23 cellular contexts compared by ENCODE assay signal in genomic region chr2:7452110-7452851, GRCh38.
DNase-seq lines count a peak whose midpoint lies in the region; ATAC-seq and TF ChIP-seq lines count a peak whose summit lies in the region.
"Had no signal": no experiment of that assay in that cellular context is flagged by ENCODE, and none has a peak within 500 bp of the region (broad histone marks: within the 10 kb centered on the region; RNA-seq: fewer than 3 reads in every experiment).

No MANE protein-coding gene starts in this region.

- peak overlapping the region; percentile 88 for H3K27ac Mint-ChIP-seq in activated naive CD4-positive, alpha-beta T cell treated with anti-CD3 and anti-CD28 coated beads for 36 hours
- H3K27ac Mint-ChIP-seq in activated CD8-positive, alpha-beta memory T cell treated with anti-CD3 and anti-CD28 coated beads, Interleukin-2, amount 10 ng/mL, durations not matched to agents 7 days and 5 days: peak overlapping the region; percentile 93
- peak overlapping the region; percentile 75 for H3K27ac Mint-ChIP-seq in endothelial cell (ENCODE audit: unreplicated experiment)
- H3K27ac Mint-ChIP-seq in stimulated activated naive CD8-positive, alpha-beta T cell treated with anti-CD3 and anti-CD28 coated beads, Interleukin-15, Interleukin-2, amounts not matched to agents 100 ng/mL and 50 ng/mL, for 24 hours: peak overlapping the region; percentile 98

- no peak overlapping the region for H3K4me3 Mint-ChIP-seq in activated naive CD4-positive, alpha-beta T cell treated with anti-CD3 and anti-CD28 coated beads for 36 hours
- peak overlapping the region; percentile 13 for H3K4me3 Mint-ChIP-seq in activated CD8-positive, alpha-beta memory T cell treated with anti-CD3 and anti-CD28 coated beads, Interleukin-2, amount 10 ng/mL, durations not matched to agents 7 days and 5 days
- no peak overlapping the region for H3K4me3 Mint-ChIP-seq in endothelial cell (ENCODE audit: unreplicated experiment)
- H3K4me3 Mint-ChIP-seq in stimulated activated naive CD8-positive, alpha-beta T cell treated with anti-CD3 and anti-CD28 coated beads, Interleukin-15, Interleukin-2, amounts not matched to agents 100 ng/mL and 50 ng/mL, for 24 hours: peak overlapping the region; percentile 48
- H3K4me3 Mint-ChIP-seq: naive B cell had no signal

- H3K4me3 ChIP-seq in left ventricle myocardium inferior: no peak overlapping the region
- H3K4me3 ChIP-seq: coronary artery, lung, psoas muscle, skin epidermis had no signal

- peak; percentile 31 for DNase-seq in activated naive CD4-positive, alpha-beta T cell treated with anti-CD3 and anti-CD28 coated beads for 36 hours
- DNase-seq in activated naive CD4-positive, alpha-beta T cell treated with Interleukin-2 at 50 U/mL for 16 hours: no peak
- peak; percentile 68 for DNase-seq in activated CD8-positive, alpha-beta memory T cell treated with anti-CD3 and anti-CD28 coated beads, Interleukin-2, amount 10 ng/mL, durations not matched to agents 7 days and 5 days
- DNase-seq in endothelial cell (ENCODE audit: low spot score): peak; percentile 34
- no peak for DNase-seq in left ventricle myocardium inferior
- DNase-seq: ACHN; brain microvascular endothelial cell; C1 segment of cervical spinal cord; DMS153; Kasumi-1; naive B cell; NCI-H1105; NCI-H2107; NCI-H524; psoas muscle; stimulated activated CD4-positive, alpha-beta T cell treated with anti-CD3 and anti-CD28 coated beads, Interleukin-4, amount 100 ng/mL, for 4 hours had no signal

- ATAC-seq in activated CD8-positive, alpha-beta memory T cell treated with anti-CD3 and anti-CD28 coated beads, Interleukin-2, amount 10 ng/mL, durations not matched to agents 7 days and 5 days: peak; percentile 45
- ATAC-seq in GM19351 (IDR thresholded peaks at IDR 0.05; ENCODE audit: unreplicated experiment): no peak
- ATAC-seq in HG02885 (IDR thresholded peaks at IDR 0.05; ENCODE audit: poor library complexity, unreplicated experiment): no peak
- ATAC-seq: psoas muscle had no signal

- H3K27me3 Mint-ChIP-seq in activated naive CD4-positive, alpha-beta T cell treated with anti-CD3 and anti-CD28 coated beads for 36 hours (ENCODE audit: low read depth): no peaks in the 10 kb centered on the region
- no peaks in the 10 kb centered on the region for H3K27me3 Mint-ChIP-seq in activated CD8-positive, alpha-beta memory T cell treated with anti-CD3 and anti-CD28 coated beads, Interleukin-2, amount 10 ng/mL, durations not matched to agents 7 days and 5 days
- no peaks in the 10 kb centered on the region for H3K27me3 Mint-ChIP-seq in endothelial cell (ENCODE audit: unreplicated experiment)
- H3K27me3 Mint-ChIP-seq in stimulated activated naive CD8-positive, alpha-beta T cell treated with anti-CD3 and anti-CD28 coated beads, Interleukin-15, Interleukin-2, amounts not matched to agents 100 ng/mL and 50 ng/mL, for 24 hours: no peaks in the 10 kb centered on the region

- H3K4me1 Mint-ChIP-seq in activated naive CD4-positive, alpha-beta T cell treated with anti-CD3 and anti-CD28 coated beads for 36 hours (ENCODE audit: low read depth): peaks cover 62% of the 10 kb centered on the region
- H3K4me1 Mint-ChIP-seq in activated CD8-positive, alpha-beta memory T cell treated with anti-CD3 and anti-CD28 coated beads, Interleukin-2, amount 10 ng/mL, durations not matched to agents 7 days and 5 days: peaks cover 68% of the 10 kb centered on the region
- H3K4me1 Mint-ChIP-seq in endothelial cell (ENCODE audit: unreplicated experiment): peaks cover 16% of the 10 kb centered on the region
- H3K4me1 Mint-ChIP-seq in stimulated activated naive CD8-positive, alpha-beta T cell treated with anti-CD3 and anti-CD28 coated beads, Interleukin-15, Interleukin-2, amounts not matched to agents 100 ng/mL and 50 ng/mL, for 24 hours (ENCODE audit: low read depth): peaks cover 73% of the 10 kb centered on the region
- H3K4me1 Mint-ChIP-seq: naive B cell had no signal

- TF ChIP-seq CTCF in endothelial cell (IDR thresholded peaks at IDR 0.05; ENCODE audit: unreplicated experiment): no peak
- TF ChIP-seq CTCF in left ventricle myocardium inferior (IDR thresholded peaks at IDR 0.05; ENCODE audit: borderline replicate concordance): no peak

- peaks cover 6% of the 10 kb centered on the region for H3K4me1 ChIP-seq in left ventricle myocardium inferior
- H3K4me1 ChIP-seq: psoas muscle had no signal

- peaks cover 28% of the 10 kb centered on the region for H3K27me3 ChIP-seq in left ventricle myocardium inferior (ENCODE audit: low read depth)
- H3K27me3 ChIP-seq: brain microvascular endothelial cell had no signal

- no peaks in the 10 kb centered on the region for H3K9me3 Mint-ChIP-seq in activated naive CD4-positive, alpha-beta T cell treated with anti-CD3 and anti-CD28 coated beads for 36 hours
- H3K9me3 Mint-ChIP-seq in activated CD8-positive, alpha-beta memory T cell treated with anti-CD3 and anti-CD28 coated beads, Interleukin-2, amount 10 ng/mL, durations not matched to agents 7 days and 5 days (ENCODE audit: low read depth): no peaks in the 10 kb centered on the region
- H3K9me3 Mint-ChIP-seq in endothelial cell (ENCODE audit: unreplicated experiment): no peaks in the 10 kb centered on the region
- no peaks in the 10 kb centered on the region for H3K9me3 Mint-ChIP-seq in stimulated activated naive CD8-positive, alpha-beta T cell treated with anti-CD3 and anti-CD28 coated beads, Interleukin-15, Interleukin-2, amounts not matched to agents 100 ng/mL and 50 ng/mL, for 24 hours
- H3K9me3 Mint-ChIP-seq: naive B cell had no signal

- H3K36me3 ChIP-seq in left ventricle myocardium inferior: no peaks in the 10 kb centered on the region
- H3K36me3 ChIP-seq: brain microvascular endothelial cell had no signal

- intact Hi-C loops in activated naive CD4-positive, alpha-beta T cell treated with anti-CD3 and anti-CD28 coated beads for 36 hours (cut with micrococcal nuclease): loop anchor here (5.0 kb wide), 2 partner anchors 65 to 540 kb away; no protein-coding TSS in a partner anchor
- intact Hi-C loops in left ventricle myocardium inferior (cut with micrococcal nuclease): no loop called here

- H3K27ac ChIP-seq in left ventricle myocardium inferior (replicated peaks): no peak overlapping the region
- H3K27ac ChIP-seq: brain microvascular endothelial cell, coronary artery, psoas muscle, RWPE1 had no signal

- H3K36me3 Mint-ChIP-seq in activated naive CD4-positive, alpha-beta T cell treated with anti-CD3 and anti-CD28 coated beads for 36 hours (ENCODE audit: low read depth): peaks cover 2% of the 10 kb centered on the region
- peaks cover 8% of the 10 kb centered on the region for H3K36me3 Mint-ChIP-seq in activated CD8-positive, alpha-beta memory T cell treated with anti-CD3 and anti-CD28 coated beads, Interleukin-2, amount 10 ng/mL, durations not matched to agents 7 days and 5 days
- no peaks in the 10 kb centered on the region for H3K36me3 Mint-ChIP-seq in endothelial cell (ENCODE audit: low read depth, unreplicated experiment)
- H3K36me3 Mint-ChIP-seq in stimulated activated naive CD8-positive, alpha-beta T cell treated with anti-CD3 and anti-CD28 coated beads, Interleukin-15, Interleukin-2, amounts not matched to agents 100 ng/mL and 50 ng/mL, for 24 hours (ENCODE audit: low read depth): peaks cover 5% of the 10 kb centered on the region
- H3K36me3 Mint-ChIP-seq: naive B cell had no signal

- no peaks in the 10 kb centered on the region for H3K9me3 ChIP-seq in left ventricle myocardium inferior (replicated peaks)
- H3K9me3 ChIP-seq: psoas muscle had no signal

- CTCF ChIA-PET in activated naive CD4-positive, alpha-beta T cell treated with anti-CD3 and anti-CD28 coated beads for 36 hours (lab: Charles Lee): interaction anchor here (1.0 kb wide), 1 partner anchor 17 kb away, joined by 4 read pairs; no protein-coding TSS in a partner anchor
- CTCF ChIA-PET in activated CD8-positive, alpha-beta memory T cell treated with anti-CD3 and anti-CD28 coated beads, Interleukin-2, amount 10 ng/mL, durations not matched to agents 7 days and 5 days (lab: Charles Lee): interaction anchor here (0.9 to 2.3 kb wide), 10 partner anchors 8 to 219 kb away, joined by 3 to 11 read pairs (median 4); no protein-coding TSS in a partner anchor

Comparison
In these comparisons a context has a peak if more than half of its experiments do, and no peak if none do; other contexts are left out.
1. DNase-seq: peak in activated naive CD4-positive, alpha-beta T cell treated with anti-CD3 and anti-CD28 coated beads for 36 hours (single experiment), activated CD8-positive, alpha-beta memory T cell treated with anti-CD3 and anti-CD28 coated beads, Interleukin-2, amount 10 ng/mL, durations not matched to agents 7 days and 5 days (single experiment) and endothelial cell (single experiment); none in activated naive CD4-positive, alpha-beta T cell treated with Interleukin-2 at 50 U/mL for 16 hours (single experiment) and left ventricle myocardium inferior (single experiment).
2. H3K4me3 Mint-ChIP-seq: peak in activated CD8-positive, alpha-beta memory T cell treated with anti-CD3 and anti-CD28 coated beads, Interleukin-2, amount 10 ng/mL, durations not matched to agents 7 days and 5 days (single experiment) and stimulated activated naive CD8-positive, alpha-beta T cell treated with anti-CD3 and anti-CD28 coated beads, Interleukin-15, Interleukin-2, amounts not matched to agents 100 ng/mL and 50 ng/mL, for 24 hours (single experiment); none in activated naive CD4-positive, alpha-beta T cell treated with anti-CD3 and anti-CD28 coated beads for 36 hours (single experiment) and endothelial cell (single experiment).
3. Peak in every context shown above with its lines, with median percentiles within 50 percentile points of each other: H3K27ac Mint-ChIP-seq.